1 cellular context compared by ENCODE assay signal in the genomic region with DNA sequence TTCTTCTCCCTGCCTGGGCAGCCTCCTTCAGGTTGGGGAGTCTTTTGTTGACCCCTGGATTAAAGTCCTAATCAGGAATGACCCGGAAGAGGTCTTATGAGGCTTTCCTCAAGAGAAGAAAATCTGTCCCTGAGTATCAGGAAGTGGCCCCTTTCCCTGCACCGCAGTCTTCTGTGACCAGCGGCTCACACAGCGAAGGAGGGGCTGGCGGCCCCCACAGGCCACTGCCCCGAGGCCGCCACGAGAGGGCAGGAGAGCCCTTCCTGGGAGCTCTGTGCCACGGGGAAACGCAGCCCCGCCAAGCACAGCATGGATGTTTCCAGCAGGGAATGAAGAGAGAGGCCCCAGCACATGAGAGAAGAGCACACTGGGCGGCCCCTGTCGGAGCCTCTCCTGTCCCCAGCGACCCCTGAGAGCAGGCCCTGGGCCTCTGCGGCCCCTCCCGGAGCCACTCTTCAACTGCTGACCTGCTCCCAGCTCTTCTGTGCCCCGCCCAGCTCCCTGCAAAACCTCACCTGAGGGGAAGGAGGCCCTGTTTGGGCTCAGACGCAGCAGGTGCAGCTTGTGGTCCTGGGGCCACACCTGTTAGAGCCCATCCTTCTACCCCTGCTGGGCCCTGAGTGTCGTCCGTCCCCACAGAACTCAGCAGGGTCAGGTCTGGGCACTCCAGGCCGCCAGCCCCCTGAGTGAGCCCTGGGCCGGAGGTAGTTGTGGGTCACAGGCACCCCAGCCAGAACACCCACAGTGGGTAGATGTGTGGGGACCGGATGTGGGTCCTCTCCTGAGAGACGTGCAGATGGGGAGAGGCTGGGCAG.
TF ChIP-seq lines count a peak whose summit lies in the region.

No MANE protein-coding gene starts in this region.

TF ChIP-seq in K562, 482 proteins besides CTCF, POLR2A, EP300 and RAD21 (continued from another document and continues in another):
- TF ChIP-seq, protein P1, sequence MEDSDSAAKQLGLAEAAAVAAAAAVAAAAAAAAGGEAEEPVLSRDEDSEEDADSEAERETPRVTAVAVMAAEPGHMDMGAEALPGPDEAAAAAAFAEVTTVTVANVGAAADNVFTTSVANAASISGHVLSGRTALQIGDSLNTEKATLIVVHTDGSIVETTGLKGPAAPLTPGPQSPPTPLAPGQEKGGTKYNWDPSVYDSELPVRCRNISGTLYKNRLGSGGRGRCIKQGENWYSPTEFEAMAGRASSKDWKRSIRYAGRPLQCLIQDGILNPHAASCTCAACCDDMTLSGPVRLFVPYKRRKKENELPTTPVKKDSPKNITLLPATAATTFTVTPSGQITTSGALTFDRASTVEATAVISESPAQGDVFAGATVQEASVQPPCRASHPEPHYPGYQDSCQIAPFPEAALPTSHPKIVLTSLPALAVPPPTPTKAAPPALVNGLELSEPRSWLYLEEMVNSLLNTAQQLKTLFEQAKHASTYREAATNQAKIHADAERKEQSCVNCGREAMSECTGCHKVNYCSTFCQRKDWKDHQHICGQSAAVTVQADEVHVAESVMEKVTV (CRISPR knock-in tag; IDR thresholded peaks at IDR 0.05), result peak; percentile 97
- 0 out of 2 replicates have a peak, but pooled peaks have one; percentile 60 for TF ChIP-seq SREBF1 (IDR thresholded peaks at IDR 0.05; ENCODE audit: borderline replicate concordance, low read depth, low read length)
- TF ChIP-seq TGIF2 (CRISPR knock-in tag; IDR thresholded peaks at IDR 0.05), result 0 out of 2 replicates have a peak, but pooled peaks have one; percentile 25
- no peak for TF ChIP-seq DNMT1 (IDR thresholded peaks at IDR 0.05)
- peak; percentile 77 for TF ChIP-seq GABPB1 (CRISPR knock-in tag; IDR thresholded peaks at IDR 0.05)
- no peak for TF ChIP-seq HDAC1 (IDR thresholded peaks at IDR 0.05)
- no peak for TF ChIP-seq NFYB (IDR thresholded peaks at IDR 0.05; ENCODE audit: extremely low read depth, insufficient read length)
- TF ChIP-seq RNF2 (IDR thresholded peaks at IDR 0.05), result 0 out of 2 replicates have a peak, but pooled peaks have one; percentile 20
- peak; percentile 90 for TF ChIP-seq NR2C1 (IDR thresholded peaks at IDR 0.05)
- TF ChIP-seq NR2C1 (tag; IDR thresholded peaks at IDR 0.05), result peak; percentile 82
- TF ChIP-seq, protein P2, sequence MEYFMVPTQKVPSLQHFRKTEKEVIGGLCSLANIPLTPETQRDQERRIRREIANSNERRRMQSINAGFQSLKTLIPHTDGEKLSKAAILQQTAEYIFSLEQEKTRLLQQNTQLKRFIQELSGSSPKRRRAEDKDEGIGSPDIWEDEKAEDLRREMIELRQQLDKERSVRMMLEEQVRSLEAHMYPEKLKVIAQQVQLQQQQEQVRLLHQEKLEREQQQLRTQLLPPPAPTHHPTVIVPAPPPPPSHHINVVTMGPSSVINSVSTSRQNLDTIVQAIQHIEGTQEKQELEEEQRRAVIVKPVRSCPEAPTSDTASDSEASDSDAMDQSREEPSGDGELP (CRISPR knock-in tag; IDR thresholded peaks at IDR 0.05; ENCODE audit: borderline replicate concordance), result peak; percentile 74; the same call in 1 of the 2 replicates
- TF ChIP-seq, protein P3, sequence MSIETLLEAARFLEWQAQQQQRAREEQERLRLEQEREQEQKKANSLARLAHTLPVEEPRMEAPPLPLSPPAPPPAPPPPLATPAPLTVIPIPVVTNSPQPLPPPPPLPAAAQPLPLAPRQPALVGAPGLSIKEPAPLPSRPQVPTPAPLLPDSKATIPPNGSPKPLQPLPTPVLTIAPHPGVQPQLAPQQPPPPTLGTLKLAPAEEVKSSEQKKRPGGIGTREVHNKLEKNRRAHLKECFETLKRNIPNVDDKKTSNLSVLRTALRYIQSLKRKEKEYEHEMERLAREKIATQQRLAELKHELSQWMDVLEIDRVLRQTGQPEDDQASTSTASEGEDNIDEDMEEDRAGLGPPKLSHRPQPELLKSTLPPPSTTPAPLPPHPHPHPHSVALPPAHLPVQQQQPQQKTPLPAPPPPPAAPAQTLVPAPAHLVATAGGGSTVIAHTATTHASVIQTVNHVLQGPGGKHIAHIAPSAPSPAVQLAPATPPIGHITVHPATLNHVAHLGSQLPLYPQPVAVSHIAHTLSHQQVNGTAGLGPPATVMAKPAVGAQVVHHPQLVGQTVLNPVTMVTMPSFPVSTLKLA (conservative IDR thresholded peaks at IDR 0.05), result 0 out of 4 replicates have a peak, but pooled peaks of 1 of the 2 experiments have one; percentile 49
- peak; percentile 56; the same call in 1 of the 2 replicates for TF ChIP-seq SP1 (CRISPR knock-in tag; IDR thresholded peaks at IDR 0.05)
- peak; percentile 98 for TF ChIP-seq STAG1 (CRISPR knock-in tag; IDR thresholded peaks at IDR 0.05; ENCODE audit: borderline replicate concordance)
- no peak for TF ChIP-seq PHTF2 (CRISPR knock-in tag; IDR thresholded peaks at IDR 0.05)
- peak; percentile 51 for TF ChIP-seq CXXC5 (CRISPR knock-in tag; IDR thresholded peaks at IDR 0.05)
- no peak for TF ChIP-seq SRF (CRISPR knock-in tag; IDR thresholded peaks at IDR 0.05)
- TF ChIP-seq, protein P4, sequence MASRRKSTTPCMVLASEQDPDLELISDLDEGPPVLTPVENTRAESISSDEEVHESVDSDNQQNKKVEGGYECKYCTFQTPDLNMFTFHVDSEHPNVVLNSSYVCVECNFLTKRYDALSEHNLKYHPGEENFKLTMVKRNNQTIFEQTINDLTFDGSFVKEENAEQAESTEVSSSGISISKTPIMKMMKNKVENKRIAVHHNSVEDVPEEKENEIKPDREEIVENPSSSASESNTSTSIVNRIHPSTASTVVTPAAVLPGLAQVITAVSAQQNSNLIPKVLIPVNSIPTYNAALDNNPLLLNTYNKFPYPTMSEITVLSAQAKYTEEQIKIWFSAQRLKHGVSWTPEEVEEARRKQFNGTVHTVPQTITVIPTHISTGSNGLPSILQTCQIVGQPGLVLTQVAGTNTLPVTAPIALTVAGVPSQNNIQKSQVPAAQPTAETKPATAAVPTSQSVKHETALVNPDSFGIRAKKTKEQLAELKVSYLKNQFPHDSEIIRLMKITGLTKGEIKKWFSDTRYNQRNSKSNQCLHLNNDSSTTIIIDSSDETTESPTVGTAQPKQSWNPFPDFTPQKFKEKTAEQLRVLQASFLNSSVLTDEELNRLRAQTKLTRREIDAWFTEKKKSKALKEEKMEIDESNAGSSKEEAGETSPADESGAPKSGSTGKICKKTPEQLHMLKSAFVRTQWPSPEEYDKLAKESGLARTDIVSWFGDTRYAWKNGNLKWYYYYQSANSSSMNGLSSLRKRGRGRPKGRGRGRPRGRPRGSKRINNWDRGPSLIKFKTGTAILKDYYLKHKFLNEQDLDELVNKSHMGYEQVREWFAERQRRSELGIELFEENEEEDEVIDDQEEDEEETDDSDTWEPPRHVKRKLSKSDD (conservative IDR thresholded peaks at IDR 0.05; ENCODE audit: low read length), result peak; percentile 75; the same call in 1 of the 2 replicates
- TF ChIP-seq NRF1 (conservative IDR thresholded peaks at IDR 0.05 in 1 of 2, IDR thresholded peaks at IDR 0.05 in 1 of 2), result 0 out of 4 replicates have a peak, but pooled peaks of 1 of the 2 experiments have one; percentile 15
- TF ChIP-seq KLF1 (tag; IDR thresholded peaks at IDR 0.05), result peak; percentile 53; the same call in 1 of the 2 replicates
- TF ChIP-seq CBX5 (IDR thresholded peaks at IDR 0.05; ENCODE audit: borderline replicate concordance, low read depth), result peak; percentile 21; the same call in 1 of the 2 replicates
- TF ChIP-seq XRCC5 (IDR thresholded peaks at IDR 0.05; ENCODE audit: low read depth, low read length), result peak; percentile 89; the same call in 1 of the 2 replicates
- TF ChIP-seq, protein P5, sequence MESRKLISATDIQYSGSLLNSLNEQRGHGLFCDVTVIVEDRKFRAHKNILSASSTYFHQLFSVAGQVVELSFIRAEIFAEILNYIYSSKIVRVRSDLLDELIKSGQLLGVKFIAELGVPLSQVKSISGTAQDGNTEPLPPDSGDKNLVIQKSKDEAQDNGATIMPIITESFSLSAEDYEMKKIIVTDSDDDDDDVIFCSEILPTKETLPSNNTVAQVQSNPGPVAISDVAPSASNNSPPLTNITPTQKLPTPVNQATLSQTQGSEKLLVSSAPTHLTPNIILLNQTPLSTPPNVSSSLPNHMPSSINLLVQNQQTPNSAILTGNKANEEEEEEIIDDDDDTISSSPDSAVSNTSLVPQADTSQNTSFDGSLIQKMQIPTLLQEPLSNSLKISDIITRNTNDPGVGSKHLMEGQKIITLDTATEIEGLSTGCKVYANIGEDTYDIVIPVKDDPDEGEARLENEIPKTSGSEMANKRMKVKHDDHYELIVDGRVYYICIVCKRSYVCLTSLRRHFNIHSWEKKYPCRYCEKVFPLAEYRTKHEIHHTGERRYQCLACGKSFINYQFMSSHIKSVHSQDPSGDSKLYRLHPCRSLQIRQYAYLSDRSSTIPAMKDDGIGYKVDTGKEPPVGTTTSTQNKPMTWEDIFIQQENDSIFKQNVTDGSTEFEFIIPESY (CRISPR knock-in tag; IDR thresholded peaks at IDR 0.05), result peak; percentile 48; the same call in 1 of the 2 replicates
- TF ChIP-seq BACH1 (tag; IDR thresholded peaks at IDR 0.05), result no peak
- TF ChIP-seq FOXM1 (IDR thresholded peaks at IDR 0.05; ENCODE audit: low read depth), result no peak
- TF ChIP-seq FOXM1 (CRISPR knock-in tag; IDR thresholded peaks at IDR 0.05; ENCODE audit: low read depth), result 0 out of 2 replicates have a peak, but pooled peaks have one; percentile 36
- TF ChIP-seq NEUROD1 (IDR thresholded peaks at IDR 0.05; ENCODE audit: borderline replicate concordance, low read depth, low read length, partially characterized antibody), result peak; percentile 30
- 0 out of 2 replicates have a peak, but pooled peaks have one; percentile 81 for TF ChIP-seq ZNF12 (CRISPR knock-in tag; IDR thresholded peaks at IDR 0.05)
- TF ChIP-seq SLC30A9 (CRISPR knock-in tag; IDR thresholded peaks at IDR 0.05), result no peak
- peak; percentile 20 for TF ChIP-seq HMGN3 (IDR thresholded peaks at IDR 0.05; ENCODE audit: borderline replicate concordance, extremely low read depth, insufficient read length, low read depth, low read length)
- TF ChIP-seq ZNF41 (CRISPR knock-in tag; conservative IDR thresholded peaks at IDR 0.05), result no peak
- TF ChIP-seq JUN (IDR thresholded peaks at IDR 0.05; ENCODE audit: borderline replicate concordance, low read depth, low read length), result 0 out of 2 replicates have a peak, but pooled peaks have one; percentile 45
- TF ChIP-seq JUN (CRISPR knock-in tag; IDR thresholded peaks at IDR 0.05; ENCODE audit: borderline replicate concordance), result no peak
- 0 out of 4 replicates have a peak, but pooled peaks of 1 of the 2 experiments have one; percentile 20 for TF ChIP-seq TBL1XR1 (IDR thresholded peaks at IDR 0.05; ENCODE audit: low read length in 2 of 2)
- no peak for TF ChIP-seq TBP (optimal IDR thresholded peaks at IDR 0.05; ENCODE audit: low read depth, low read length)
- peak in 1 of 2 experiments; percentile 35; a peak in 1 of 3 replicates for TF ChIP-seq CBX3 (IDR thresholded peaks at IDR 0.05; ENCODE audit: borderline replicate concordance in 1 of 2, low read length in 2 of 2)
- TF ChIP-seq SMC3 (conservative IDR thresholded peaks at IDR 0.05; ENCODE audit: insufficient read depth, low read depth, low read length), result peak; percentile 100
- TF ChIP-seq ZNF584 (CRISPR knock-in tag; IDR thresholded peaks at IDR 0.05; ENCODE audit: low read depth), result no peak
- peak; percentile 54; the same call in 1 of the 2 replicates for TF ChIP-seq MTA3 (IDR thresholded peaks at IDR 0.05; ENCODE audit: borderline replicate concordance)
- TF ChIP-seq, protein P6, sequence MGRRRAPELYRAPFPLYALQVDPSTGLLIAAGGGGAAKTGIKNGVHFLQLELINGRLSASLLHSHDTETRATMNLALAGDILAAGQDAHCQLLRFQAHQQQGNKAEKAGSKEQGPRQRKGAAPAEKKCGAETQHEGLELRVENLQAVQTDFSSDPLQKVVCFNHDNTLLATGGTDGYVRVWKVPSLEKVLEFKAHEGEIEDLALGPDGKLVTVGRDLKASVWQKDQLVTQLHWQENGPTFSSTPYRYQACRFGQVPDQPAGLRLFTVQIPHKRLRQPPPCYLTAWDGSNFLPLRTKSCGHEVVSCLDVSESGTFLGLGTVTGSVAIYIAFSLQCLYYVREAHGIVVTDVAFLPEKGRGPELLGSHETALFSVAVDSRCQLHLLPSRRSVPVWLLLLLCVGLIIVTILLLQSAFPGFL (CRISPR knock-in tag; IDR thresholded peaks at IDR 0.05), result peak; percentile 99
- peak; percentile 9 for TF ChIP-seq CTCFL (IDR thresholded peaks at IDR 0.05; ENCODE audit: borderline replicate concordance, insufficient read depth, low read depth, low read length, poor library complexity, severe bottlenecking)
- TF ChIP-seq MYC (IDR thresholded peaks at IDR 0.05; ENCODE audit: low read depth, low read length), result peak; percentile 57; the same call in 1 of the 2 replicates
- TF ChIP-seq MYC (CRISPR knock-in tag; IDR thresholded peaks at IDR 0.05; ENCODE audit: borderline replicate concordance, low read depth), result no peak
- peak; percentile 77 for TF ChIP-seq ELF1 (tag; IDR thresholded peaks at IDR 0.05)
- no peak for TF ChIP-seq SAFB2 (IDR thresholded peaks at IDR 0.05; ENCODE audit: borderline replicate concordance, low read depth, low read length, severe bottlenecking)
- no peak for TF ChIP-seq FOS (IDR thresholded peaks at IDR 0.05; ENCODE audit: extremely low read depth, insufficient read length)
- peak; percentile 43; the same call in 1 of the 2 replicates for TF ChIP-seq HCFC1 (IDR thresholded peaks at IDR 0.05; ENCODE audit: low read depth, low read length)
- 0 out of 2 replicates have a peak, but pooled peaks have one; percentile 37 for TF ChIP-seq L3MBTL2 (IDR thresholded peaks at IDR 0.05)
- TF ChIP-seq ZNF740 (CRISPR knock-in tag; IDR thresholded peaks at IDR 0.05), result peak; percentile 63; the same call in 1 of the 2 replicates
- TF ChIP-seq ZNF740 (tag; IDR thresholded peaks at IDR 0.05), result no peak
- TF ChIP-seq MED1 (CRISPR knock-in tag; IDR thresholded peaks at IDR 0.05; ENCODE audit: borderline replicate concordance), result no peak
- TF ChIP-seq ESRRA (IDR thresholded peaks at IDR 0.05; ENCODE audit: borderline replicate concordance, low read depth), result peak; percentile 37; the same call in 1 of the 2 replicates
- peak; percentile 88 for TF ChIP-seq ZBTB7A (IDR thresholded peaks at IDR 0.05; ENCODE audit: borderline replicate concordance, control insufficient read depth, low read depth, low read length)
